ENCODE assay signal across 9 cellular contexts in genomic region chr12:21940549-21940948, GRCh38. TPM values are rescaled to one million over a fixed set of nuclear protein-coding genes. Genes with fewer than 3 reads are reported as not detected.
DNase-seq lines count a peak whose midpoint lies in the region; ATAC-seq, FAIRE-seq and TF ChIP-seq lines count a peak whose summit lies in the region.
"Had no signal": no experiment of that assay in that cellular context is flagged by ENCODE, and none has a peak within 500 bp of the region (broad histone marks: within the 10 kb centered on the region; RNA-seq: fewer than 3 reads in every experiment).

No MANE protein-coding gene starts in this region.

- no peak overlapping the region for H3K27ac ChIP-seq in duodenal mucosa (ENCODE audit: low read depth, low read length)
- H3K27ac ChIP-seq in muscle layer of colon (ENCODE audit: low read depth, low read length), result peak overlapping the region; percentile 70
- H3K27ac ChIP-seq in upper lobe of left lung, result peak overlapping the region; percentile 64 to 84 (median 76)
- no peak overlapping the region for H3K27ac ChIP-seq in foreskin keratinocyte

- 6 to 9% methylated on average over 6 of the region's 6 CpGs for WGBS in upper lobe of left lung, 2 donors

- no peaks in the 10 kb centered on the region for H3K36me3 ChIP-seq in duodenal mucosa (ENCODE audit: control insufficient read depth in 1 of 2, insufficient read depth in 2 of 2, low read length in 2 of 2)
- H3K36me3 ChIP-seq in muscle layer of colon (ENCODE audit: insufficient read depth, low read length), result peaks cover 10% of the 10 kb centered on the region
- no peaks in the 10 kb centered on the region for H3K36me3 ChIP-seq in upper lobe of left lung

- peaks cover 19% of the 10 kb centered on the region for H3K4me1 Mint-ChIP-seq in activated naive CD8-positive, alpha-beta T cell (ENCODE audit: low read depth)
- H3K4me1 Mint-ChIP-seq in activated naive CD8-positive, alpha-beta T cell treated with anti-CD3 and anti-CD28 coated beads, Interleukin-2, amount 50 U/mL, for 24 hours, result peaks cover 15% of the 10 kb centered on the region

- H3K4me1 ChIP-seq in duodenal mucosa (ENCODE audit: control insufficient read depth in 1 of 2, insufficient read depth in 2 of 2, low read length in 2 of 2) (peaks cover 0 to 13% of the 10 kb centered on the region in 2 donors), muscle layer of colon (ENCODE audit: insufficient read depth, low read length) (peaks cover 10% of the 10 kb centered on the region), upper lobe of left lung (no peaks in the 10 kb centered on the region), foreskin keratinocyte (no peaks in the 10 kb centered on the region)

- H3K27me3 ChIP-seq in duodenal mucosa (ENCODE audit: control insufficient read depth in 1 of 2, insufficient read depth in 2 of 2, low read length in 2 of 2) (peaks cover 27 to 44% of the 10 kb centered on the region in 2 donors), muscle layer of colon (ENCODE audit: control insufficient read depth in 1 of 2, insufficient read depth in 2 of 2, low read length in 2 of 2) (no peaks in the 10 kb centered on the region), upper lobe of left lung (no peaks in the 10 kb centered on the region), foreskin keratinocyte (peaks cover 80% of the 10 kb centered on the region)

- H3K9ac ChIP-seq in duodenal mucosa (ENCODE audit: low read depth in 1 of 2, low read length in 2 of 2) (no peak overlapping the region), muscle layer of colon (ENCODE audit: low read length) (peak overlapping the region; percentile 92)

- peaks cover 6% of the 10 kb centered on the region for H3K9me3 Mint-ChIP-seq in activated naive CD8-positive, alpha-beta T cell (ENCODE audit: low read depth)
- peaks cover 15% of the 10 kb centered on the region for H3K9me3 Mint-ChIP-seq in activated naive CD8-positive, alpha-beta T cell treated with anti-CD3 and anti-CD28 coated beads, Interleukin-2, amount 50 U/mL, for 24 hours

- TF ChIP-seq POLR2A in upper lobe of left lung (IDR thresholded peaks at IDR 0.05), result no peak

- no peak for TF ChIP-seq EP300 in upper lobe of left lung (IDR thresholded peaks at IDR 0.05)

- H3K9me3 ChIP-seq in duodenal mucosa (ENCODE audit: control insufficient read depth in 1 of 2, low read length in 2 of 2) (no peaks in the 10 kb centered on the region), muscle layer of colon (ENCODE audit: low read length) (no peaks in the 10 kb centered on the region), upper lobe of left lung (no peaks in the 10 kb centered on the region)

- peak overlapping the region; percentile 70 for H3K4me3 Mint-ChIP-seq in activated naive CD8-positive, alpha-beta T cell
- no peak overlapping the region for H3K4me3 Mint-ChIP-seq in activated naive CD8-positive, alpha-beta T cell treated with anti-CD3 and anti-CD28 coated beads, Interleukin-2, amount 50 U/mL, for 24 hours

- peaks cover 4% of the 10 kb centered on the region for H3K36me3 Mint-ChIP-seq in activated naive CD8-positive, alpha-beta T cell
- H3K36me3 Mint-ChIP-seq in activated naive CD8-positive, alpha-beta T cell treated with anti-CD3 and anti-CD28 coated beads, Interleukin-2, amount 50 U/mL, for 24 hours (ENCODE audit: low read depth), result no peaks in the 10 kb centered on the region

- FAIRE-seq in HTR-8/SVneo (lab: Jason Lieb, UNC), result no peak

- H3K27me3 Mint-ChIP-seq in activated naive CD8-positive, alpha-beta T cell, result peaks cover 54% of the 10 kb centered on the region
- peaks cover 64% of the 10 kb centered on the region for H3K27me3 Mint-ChIP-seq in activated naive CD8-positive, alpha-beta T cell treated with anti-CD3 and anti-CD28 coated beads, Interleukin-2, amount 50 U/mL, for 24 hours

- no peak for ATAC-seq in activated naive CD8-positive, alpha-beta T cell treated with anti-CD3 and anti-CD28 coated beads, Interleukin-2, amount 50 U/mL, for 24 hours
- ATAC-seq in upper lobe of left lung (ENCODE audit: low FRiP score in 2 of 2), result peak in 1 of 2 donors; percentile 25
- ATAC-seq in foreskin keratinocyte, result no peak

- H3K27ac Mint-ChIP-seq in activated naive CD8-positive, alpha-beta T cell, result no peak overlapping the region
- no peak overlapping the region for H3K27ac Mint-ChIP-seq in activated naive CD8-positive, alpha-beta T cell treated with anti-CD3 and anti-CD28 coated beads, Interleukin-2, amount 50 U/mL, for 24 hours

- TF ChIP-seq CTCF in upper lobe of left lung (IDR thresholded peaks at IDR 0.05) (no peak), foreskin keratinocyte (conservative IDR thresholded peaks at IDR 0.05) (no peak)

- H3K4me3 ChIP-seq in duodenal mucosa (ENCODE audit: low read depth in 1 of 2, low read length in 2 of 2), result peak overlapping the region; percentile 51 to 55
- peak overlapping the region; percentile 59 to 88 for H3K4me3 ChIP-seq in muscle layer of colon (ENCODE audit: low read depth in 1 of 2, low read length in 2 of 2)
- H3K4me3 ChIP-seq in upper lobe of left lung, result peak overlapping the region in 3 of 4 donors; percentile 30 to 52 (median 49)

- no peak for DNase-seq in activated naive CD8-positive, alpha-beta T cell treated with anti-CD3 and anti-CD28 coated beads, Interleukin-2, amount 50 U/mL, for 24 hours
- DNase-seq in upper lobe of left lung (peak in 1 of 2 donors; percentile 22), kidney glomerular epithelial cell (lab: John Stamatoyannopoulos, UW) (no peak), HTR-8/SVneo (ENCODE audit: insufficient read length, low spot score) (no peak), foreskin keratinocyte (no peak)
- DNase-seq: effector CD4-positive, alpha-beta T cell had no signal

RNA-seq across cellular contexts. Expression of gene ABCC9, which starts 0.7 kb away (rescaled TPM):
- total RNA-seq in upper lobe of left lung (10 to 100 TPM in 5 of 6 donors, 1 to 10 TPM in 1; 9.4 to 23.4 (median 15.1) TPM), foreskin keratinocyte (0.03 and 0.04 TPM in 2 replicates)
- polyA plus RNA-seq in foreskin keratinocyte, result not detected in 2 replicates

Comparison
In these comparisons a context has a peak if more than half of its experiments do, and no peak if none do; other contexts are left out.
1. H3K27ac ChIP-seq: peak in muscle layer of colon (single experiment) and upper lobe of left lung (4 of 4); none in duodenal mucosa (single experiment) and foreskin keratinocyte (single experiment).
2. RNA of gene ABCC9, which starts 0.7 kb away (total RNA-seq): 9.4 to 23.4 TPM in upper lobe of left lung; 0.03 to 0.04 TPM in foreskin keratinocyte; every median in the first group is over 10 times any median in the second.
3. Peak in every context shown above with its lines, with median percentiles within 50 percentile points of each other: H3K4me3 ChIP-seq.